ENCODE assay signal across 13 cellular contexts in genomic region chr7:155992974-155993373, GRCh38.
DNase-seq lines count a peak whose midpoint lies in the region; ATAC-seq and TF ChIP-seq lines count a peak whose summit lies in the region.
"Had no signal": no experiment of that assay in that cellular context is flagged by ENCODE, and none has a peak within 500 bp of the region (broad histone marks: within the 10 kb centered on the region; RNA-seq: fewer than 3 reads in every experiment).

No MANE protein-coding gene starts in this region.

- no peak overlapping the region for H3K9ac ChIP-seq in H9 (ENCODE audit: extremely low read depth, insufficient read length, low read length)

- H3K18ac ChIP-seq in H9 (ENCODE audit: insufficient read length, low read depth, low read length), result no peak overlapping the region

- TF ChIP-seq CTCF in H9 (conservative IDR thresholded peaks at IDR 0.05), result no peak

- no peak overlapping the region for H3K27ac ChIP-seq in H9 (ENCODE audit: insufficient read length, low read depth, low read length)

- POLR2A ChIA-PET in activated naive CD8-positive, alpha-beta T cell treated with anti-CD3 and anti-CD28 coated beads, Interleukin-2, amount 10 ng/mL, durations not matched to agents 7 days and 5 days (lab: Charles Lee), result no interaction called here

- no peaks in the 10 kb centered on the region for H3K9me3 ChIP-seq in H9 (ENCODE audit: control insufficient read depth, low read depth, low read length)

- H3K27ac Mint-ChIP-seq in activated naive CD8-positive, alpha-beta T cell treated with anti-CD3 and anti-CD28 coated beads, Interleukin-2, amount 10 ng/mL, durations not matched to agents 7 days and 5 days, result peak overlapping the region; percentile 56
- H3K27ac Mint-ChIP-seq in activated naive CD8-positive, alpha-beta T cell treated with anti-CD3 and anti-CD28 coated beads, Interleukin-2, amount 50 U/mL, for 24 hours, result no peak overlapping the region
- H3K27ac Mint-ChIP-seq in H9, result no peak overlapping the region
- H3K27ac Mint-ChIP-seq: B cell; CD14-positive monocyte; CD8-positive, alpha-beta T cell had no signal

- H3K4me1 ChIP-seq in H9 (ENCODE audit: insufficient read depth, low read length), result no peaks in the 10 kb centered on the region

- no peak for ATAC-seq in activated naive CD8-positive, alpha-beta T cell treated with anti-CD3 and anti-CD28 coated beads, Interleukin-2, amount 10 ng/mL, durations not matched to agents 7 days and 5 days (ENCODE audit: low read depth)
- ATAC-seq in activated naive CD8-positive, alpha-beta T cell treated with anti-CD3 and anti-CD28 coated beads, Interleukin-2, amount 50 U/mL, for 24 hours, result no peak
- ATAC-seq in GM21576 (IDR thresholded peaks at IDR 0.05; ENCODE audit: unreplicated experiment), result no peak

- no peak overlapping the region for H2BK120ac ChIP-seq in H9 (ENCODE audit: low read depth, low read length, poor library complexity, severe bottlenecking)

- peaks cover 3% of the 10 kb centered on the region for H3K9me3 Mint-ChIP-seq in activated naive CD8-positive, alpha-beta T cell treated with anti-CD3 and anti-CD28 coated beads, Interleukin-2, amount 10 ng/mL, durations not matched to agents 7 days and 5 days
- peaks cover 6% of the 10 kb centered on the region for H3K9me3 Mint-ChIP-seq in activated naive CD8-positive, alpha-beta T cell treated with anti-CD3 and anti-CD28 coated beads, Interleukin-2, amount 50 U/mL, for 24 hours
- H3K9me3 Mint-ChIP-seq in H9, result peaks cover 12 to 21% of the 10 kb centered on the region in 2 experiments
- H3K9me3 Mint-ChIP-seq: CD8-positive, alpha-beta T cell had no signal

- no peak overlapping the region for H3K56ac ChIP-seq in H9 (ENCODE audit: insufficient read length, low read depth, low read length)

- no peak overlapping the region for H4K91ac ChIP-seq in H9 (ENCODE audit: insufficient read length, low read depth, low read length)

- peaks cover 38% of the 10 kb centered on the region for H3K4me1 Mint-ChIP-seq in activated naive CD8-positive, alpha-beta T cell treated with anti-CD3 and anti-CD28 coated beads, Interleukin-2, amount 10 ng/mL, durations not matched to agents 7 days and 5 days
- peaks cover 43% of the 10 kb centered on the region for H3K4me1 Mint-ChIP-seq in activated naive CD8-positive, alpha-beta T cell treated with anti-CD3 and anti-CD28 coated beads, Interleukin-2, amount 50 U/mL, for 24 hours
- no peaks in the 10 kb centered on the region for H3K4me1 Mint-ChIP-seq in H9

- no CpG with 5 or more reads among the region's 9 CpGs for WGBS in H9 (ENCODE audit: extremely low coverage, insufficient read length, low lambda C conversion rate)

- no peak overlapping the region for H2BK15ac ChIP-seq in H9 (ENCODE audit: low read depth, low read length)

- no peak overlapping the region for H3K4me2 ChIP-seq in H9 (ENCODE audit: insufficient read depth, insufficient read length, low read length)

- no peak overlapping the region for H4K8ac ChIP-seq in H9 (replicated peaks; ENCODE audit: insufficient read length, low read depth, low read length)

- H3K36me3 Mint-ChIP-seq in activated naive CD8-positive, alpha-beta T cell treated with anti-CD3 and anti-CD28 coated beads, Interleukin-2, amount 10 ng/mL, durations not matched to agents 7 days and 5 days, result peaks cover 9% of the 10 kb centered on the region
- no peaks in the 10 kb centered on the region for H3K36me3 Mint-ChIP-seq in activated naive CD8-positive, alpha-beta T cell treated with anti-CD3 and anti-CD28 coated beads, Interleukin-2, amount 50 U/mL, for 24 hours (ENCODE audit: low read depth)
- no peaks in the 10 kb centered on the region; a peak in 1 of 7 replicates for H3K36me3 Mint-ChIP-seq in H9 (ENCODE audit: insufficient read depth in 1 of 3, low read depth in 3 of 3)
- H3K36me3 Mint-ChIP-seq: CD14-positive monocyte; CD8-positive, alpha-beta T cell had no signal

- no peak overlapping the region for H3T11ph ChIP-seq in H9 (ENCODE audit: low read length)

- no peak overlapping the region for H2BK5ac ChIP-seq in H9 (ENCODE audit: insufficient read length, low read length)

- H3K14ac ChIP-seq in H9 (ENCODE audit: insufficient read depth, low read length), result no peak overlapping the region

- H3K4me3 Mint-ChIP-seq in activated naive CD8-positive, alpha-beta T cell treated with anti-CD3 and anti-CD28 coated beads, Interleukin-2, amount 10 ng/mL, durations not matched to agents 7 days and 5 days, result no peak overlapping the region
- no peak overlapping the region for H3K4me3 Mint-ChIP-seq in activated naive CD8-positive, alpha-beta T cell treated with anti-CD3 and anti-CD28 coated beads, Interleukin-2, amount 50 U/mL, for 24 hours
- no peak overlapping the region for H3K4me3 Mint-ChIP-seq in H9
- H3K4me3 Mint-ChIP-seq: B cell; CD14-positive monocyte; CD8-positive, alpha-beta T cell had no signal

- no peak overlapping the region for H2AFZ ChIP-seq in H9 (ENCODE audit: low read length)

- H3K4ac ChIP-seq in H9 (ENCODE audit: low read depth, low read length), result no peak overlapping the region

- H3K79me2 ChIP-seq in H9 (ENCODE audit: insufficient read depth, low read length), result no peaks in the 10 kb centered on the region

- H3K23me2 ChIP-seq in H9 (ENCODE audit: insufficient read length, low read depth, low read length, poor library complexity, severe bottlenecking), result no peaks in the 10 kb centered on the region

- H2BK12ac ChIP-seq in H9 (ENCODE audit: insufficient read length, low read depth, low read length), result no peak overlapping the region

- H4K20me1 ChIP-seq in H9 (ENCODE audit: control insufficient read depth, insufficient read depth, insufficient read length), result no peaks in the 10 kb centered on the region

- no peak overlapping the region for H2BK20ac ChIP-seq in H9 (ENCODE audit: low read depth, low read length, poor library complexity, severe bottlenecking)

- H3K27me3 ChIP-seq in H9 (ENCODE audit: insufficient read depth, low read length), result no peaks in the 10 kb centered on the region

- H3K27me3 Mint-ChIP-seq in activated naive CD8-positive, alpha-beta T cell treated with anti-CD3 and anti-CD28 coated beads, Interleukin-2, amount 10 ng/mL, durations not matched to agents 7 days and 5 days, result peaks cover 6% of the 10 kb centered on the region
- H3K27me3 Mint-ChIP-seq in activated naive CD8-positive, alpha-beta T cell treated with anti-CD3 and anti-CD28 coated beads, Interleukin-2, amount 50 U/mL, for 24 hours, result peaks cover 8% of the 10 kb centered on the region
- H3K27me3 Mint-ChIP-seq in H9 (ENCODE audit: low read depth), result peaks cover 14% of the 10 kb centered on the region

- H2AK5ac ChIP-seq in H9 (ENCODE audit: insufficient read length, low read length), result no peak overlapping the region

- DNase-seq in activated naive CD8-positive, alpha-beta T cell treated with anti-CD3 and anti-CD28 coated beads, Interleukin-2, amount 10 ng/mL, durations not matched to agents 7 days and 5 days, result no peak
- DNase-seq in activated naive CD8-positive, alpha-beta T cell treated with anti-CD3 and anti-CD28 coated beads, Interleukin-2, amount 50 U/mL, for 24 hours, result no peak
- DNase-seq in H9, result peak; percentile 11
- DNase-seq in mesenteric fat pad (ENCODE audit: low spot score), result peak; percentile 59
- DNase-seq in NCI-H2081 treated with DMSO at 0.1 percent for 48 hours (lab: John Stamatoyannopoulos, UW), result no peak
- DNase-seq in NCI-H2107 (lab: John Stamatoyannopoulos, UW), result no peak
- DNase-seq: COR-L47, GF-D8, IMR-90 had no signal

- no peak overlapping the region for H3K23ac ChIP-seq in H9 (ENCODE audit: insufficient read length, low read depth, low read length)

- H3K79me1 ChIP-seq in H9 (ENCODE audit: insufficient read depth, low read depth, low read length, poor library complexity, severe bottlenecking), result no peaks in the 10 kb centered on the region

- no peak overlapping the region for H4K5ac ChIP-seq in H9 (ENCODE audit: insufficient read length, low read depth, low read length)

Comparison
In these comparisons a context has a peak if more than half of its experiments do, and no peak if none do; other contexts are left out.
1. DNase-seq: peak in H9 (single experiment) and mesenteric fat pad (single experiment); none in activated naive CD8-positive, alpha-beta T cell treated with anti-CD3 and anti-CD28 coated beads, Interleukin-2, amount 10 ng/mL, durations not matched to agents 7 days and 5 days (single experiment), activated naive CD8-positive, alpha-beta T cell treated with anti-CD3 and anti-CD28 coated beads, Interleukin-2, amount 50 U/mL, for 24 hours (single experiment), NCI-H2081 treated with DMSO at 0.1 percent for 48 hours (single experiment) and NCI-H2107 (single experiment).